12 cellular contexts compared by ENCODE assay signal in the genomic region with DNA sequence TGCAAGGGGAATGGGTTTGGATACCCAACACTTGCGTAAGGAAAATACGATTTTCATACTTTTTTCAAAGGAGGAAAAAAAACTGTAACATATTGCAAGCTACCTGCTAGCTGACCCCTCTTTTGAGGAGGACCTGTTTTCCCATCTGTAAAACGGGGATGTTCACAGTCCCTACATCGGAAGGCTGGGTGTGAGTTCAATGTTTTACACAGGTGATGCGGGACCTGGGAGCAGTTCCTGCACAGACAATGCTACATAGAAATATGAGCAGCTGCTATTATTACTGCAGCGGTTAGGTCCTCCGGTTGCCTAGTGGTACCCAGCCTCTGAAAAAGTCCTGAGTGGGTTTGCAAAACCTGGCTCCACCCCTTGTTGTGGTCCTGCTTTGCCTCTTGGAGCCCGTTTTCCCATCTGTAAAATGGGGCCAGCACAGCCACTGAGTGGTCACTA. TPM values are rescaled to one million over a fixed set of nuclear protein-coding genes. Genes with fewer than 3 reads are reported as not detected.
DNase-seq lines count a peak whose midpoint lies in the region; ATAC-seq and TF ChIP-seq lines count a peak whose summit lies in the region.
"Had no signal": no experiment of that assay in that cellular context is flagged by ENCODE, and none has a peak within 500 bp of the region (broad histone marks: within the 10 kb centered on the region; RNA-seq: fewer than 3 reads in every experiment).

No MANE protein-coding gene starts in this region.

- in situ Hi-C loops in mammary epithelial cell (cut with MboI; ENCODE audit: low sequenced_read_pairs in 2 of 2) = no loop called here
- in situ Hi-C loops in HAP-1 (cut with MboI; ENCODE audit: low sequenced_read_pairs) = no loop called here

- peaks cover 53% of the 10 kb centered on the region for H3K36me3 Mint-ChIP-seq in Caco-2 (ENCODE audit: insufficient read depth, unreplicated experiment)
- peaks cover 42% of the 10 kb centered on the region for H3K36me3 Mint-ChIP-seq in activated naive CD8-positive, alpha-beta T cell treated with anti-CD3 and anti-CD28 coated beads, Interleukin-2, amount 50 U/mL, for 24 hours (ENCODE audit: low read depth)
- no peaks in the 10 kb centered on the region for H3K36me3 Mint-ChIP-seq in neural crest cell (ENCODE audit: low read depth)

- no peaks in the 10 kb centered on the region for H3K27me3 ChIP-seq in Caco-2 (replicated peaks; ENCODE audit: control insufficient read depth, insufficient read depth, low read length)
- no peaks in the 10 kb centered on the region for H3K27me3 ChIP-seq in OCI-LY1 (ENCODE audit: insufficient read depth, low read length)
- H3K27me3 ChIP-seq in mammary epithelial cell (ENCODE audit: insufficient read depth, low read length) = no peaks in the 10 kb centered on the region
- H3K27me3 ChIP-seq in HAP-1 (ENCODE audit: low read depth) = no peaks in the 10 kb centered on the region
- H3K27me3 ChIP-seq in esophagus muscularis mucosa = peaks cover 0 to 4% (median 0%) of the 10 kb centered on the region in 4 donors

- CTCF ChIA-PET in Caco-2 (lab: Charles Lee) (no interaction called here), mammary epithelial cell (lab: Charles Lee; ENCODE audit: low non-redundant PET) (no interaction called here)

- ATAC-seq in activated naive CD8-positive, alpha-beta T cell treated with anti-CD3 and anti-CD28 coated beads, Interleukin-2, amount 50 U/mL, for 24 hours = no peak

- peaks cover 6% of the 10 kb centered on the region for H3K4me1 ChIP-seq in Caco-2
- peaks cover 81% of the 10 kb centered on the region for H3K4me1 ChIP-seq in OCI-LY1 (ENCODE audit: insufficient read depth, low read length, severe bottlenecking)
- H3K4me1 ChIP-seq in mammary epithelial cell (ENCODE audit: insufficient read depth, low read length) = peaks cover 16% of the 10 kb centered on the region
- peaks cover 11% of the 10 kb centered on the region for H3K4me1 ChIP-seq in HAP-1
- peaks cover 24 to 39% (median 35%) of the 10 kb centered on the region in 4 donors for H3K4me1 ChIP-seq in esophagus muscularis mucosa

- H3K9me3 Mint-ChIP-seq in Caco-2 (ENCODE audit: unreplicated experiment) (no peaks in the 10 kb centered on the region), neural crest cell (no peaks in the 10 kb centered on the region)
- no peaks in the 10 kb centered on the region for H3K9me3 Mint-ChIP-seq in activated naive CD8-positive, alpha-beta T cell treated with anti-CD3 and anti-CD28 coated beads, Interleukin-2, amount 50 U/mL, for 24 hours

- BruUV-seq in Caco-2 (replicated peaks; lab: Mats Ljungman, UMichigan) = no TSS peak
- BruUV-seq in mammary epithelial cell (replicated peaks; lab: Mats Ljungman, UMichigan) = no TSS peak

- no peaks in the 10 kb centered on the region for H3K9me2 ChIP-seq in OCI-LY1 (ENCODE audit: low read depth, low read length)

- H3K36me3 ChIP-seq in Caco-2 (ENCODE audit: control insufficient read depth, insufficient read depth, low read length) (no peaks in the 10 kb centered on the region), OCI-LY1 (ENCODE audit: insufficient read depth, low read length) (peaks cover 30% of the 10 kb centered on the region), mammary epithelial cell (ENCODE audit: insufficient read depth, low read length) (no peaks in the 10 kb centered on the region), HAP-1 (replicated peaks) (no peaks in the 10 kb centered on the region), esophagus muscularis mucosa (no peaks in the 10 kb centered on the region)

- H3K27ac ChIP-seq in OCI-LY1 (ENCODE audit: low read depth, low read length, poor library complexity, severe bottlenecking) (peak overlapping the region; percentile 92), mammary epithelial cell (ENCODE audit: insufficient read depth, low read depth, low read length) (no peak overlapping the region), esophagus muscularis mucosa (replicated peaks in 1 of 4) (no peak overlapping the region)

- H3K27me3 Mint-ChIP-seq in Caco-2 (ENCODE audit: insufficient read depth, unreplicated experiment) = no peaks in the 10 kb centered on the region
- peaks cover 2% of the 10 kb centered on the region for H3K27me3 Mint-ChIP-seq in activated naive CD8-positive, alpha-beta T cell treated with anti-CD3 and anti-CD28 coated beads, Interleukin-2, amount 50 U/mL, for 24 hours
- peaks cover 34% of the 10 kb centered on the region for H3K27me3 Mint-ChIP-seq in neural crest cell (ENCODE audit: low read depth)

- no peak for TF ChIP-seq EP300 in esophagus muscularis mucosa (IDR thresholded peaks at IDR 0.05)

- no peaks in the 10 kb centered on the region for H3K79me2 ChIP-seq in OCI-LY1 (ENCODE audit: insufficient read depth, low read length)
- H3K79me2 ChIP-seq in mammary epithelial cell (ENCODE audit: insufficient read depth, low read length) = peaks cover 22% of the 10 kb centered on the region

- TF ChIP-seq POLR2A in esophagus muscularis mucosa (IDR thresholded peaks at IDR 0.05; ENCODE audit: low read depth) = no peak

- H3K9me3 ChIP-seq in Caco-2 = no peaks in the 10 kb centered on the region
- H3K9me3 ChIP-seq in OCI-LY1 (ENCODE audit: low read length) = no peaks in the 10 kb centered on the region
- no peaks in the 10 kb centered on the region for H3K9me3 ChIP-seq in mammary epithelial cell (replicated peaks; ENCODE audit: insufficient read depth, low read length)
- H3K9me3 ChIP-seq in HAP-1 = no peaks in the 10 kb centered on the region
- H3K9me3 ChIP-seq in esophagus muscularis mucosa = no peaks in the 10 kb centered on the region

- DNase-seq in Caco-2 (no peak), neural crest cell (ENCODE audit: low read depth, low spot score) (no peak), mammary epithelial cell (no peak), activated gamma-delta T cell (lab: John Stamatoyannopoulos, UW) (no peak), HAP-1 (ENCODE audit: low spot score in 2 of 2) (no peak), esophagus muscularis mucosa (ENCODE audit: extremely low spot score) (no peak)
- no peak for DNase-seq in activated naive CD8-positive, alpha-beta T cell treated with anti-CD3 and anti-CD28 coated beads, Interleukin-2, amount 50 U/mL, for 24 hours
- DNase-seq: kidney, occipital lobe had no signal

- dilution Hi-C loops in mammary epithelial cell (cut with HindIII; ENCODE audit: low sequenced_read_pairs) = no loop called here

- H4K20me1 ChIP-seq in OCI-LY1 (ENCODE audit: insufficient read depth, low read length) = no peaks in the 10 kb centered on the region
- H4K20me1 ChIP-seq in mammary epithelial cell (ENCODE audit: insufficient read depth, low read length) = no peaks in the 10 kb centered on the region

- H3K4me1 Mint-ChIP-seq in Caco-2 (ENCODE audit: low read depth, unreplicated experiment) (peaks cover 7% of the 10 kb centered on the region), neural crest cell (peaks cover 6% of the 10 kb centered on the region)
- peaks cover 48% of the 10 kb centered on the region for H3K4me1 Mint-ChIP-seq in activated naive CD8-positive, alpha-beta T cell treated with anti-CD3 and anti-CD28 coated beads, Interleukin-2, amount 50 U/mL, for 24 hours

- no peak overlapping the region for H2AFZ ChIP-seq in OCI-LY1 (ENCODE audit: low read length)
- no peak overlapping the region for H2AFZ ChIP-seq in mammary epithelial cell (ENCODE audit: low read depth, low read length)

- no peaks in the 10 kb centered on the region; the same call in 1 of the 2 replicates for H3F3A ChIP-seq in OCI-LY1 (ENCODE audit: insufficient read depth, low read length)

- H3K9ac ChIP-seq in OCI-LY1 (ENCODE audit: low read length) (peak overlapping the region; percentile 87), mammary epithelial cell (ENCODE audit: insufficient read depth, low read length) (no peak overlapping the region)

- 93% methylated on average over 7 of the region's 8 CpGs for WGBS in mammary epithelial cell (ENCODE audit: low coverage, missing lambda C conversion rate)
- WGBS in esophagus muscularis mucosa = 95% methylated on average over 8 of the region's 8 CpGs

- intact Hi-C loops in Caco-2 (cut with micrococcal nuclease; ENCODE audit: unreplicated experiment) = loop anchor here (10.0 kb wide), 1 partner anchor 148 kb away; no protein-coding TSS in a partner anchor
- intact Hi-C loops in mammary epithelial cell (cut with micrococcal nuclease) = no loop called here
- intact Hi-C loops in esophagus muscularis mucosa (cut with DNase I) = loop anchor here (10.0 kb wide), 1 partner anchor 178 kb away; no protein-coding TSS in a partner anchor

- H3K27ac Mint-ChIP-seq in Caco-2 (ENCODE audit: unreplicated experiment) (no peak overlapping the region), neural crest cell (ENCODE audit: unreplicated experiment) (no peak overlapping the region)
- H3K27ac Mint-ChIP-seq in activated naive CD8-positive, alpha-beta T cell treated with anti-CD3 and anti-CD28 coated beads, Interleukin-2, amount 50 U/mL, for 24 hours = peak overlapping the region; percentile 97

- H3K4me3 Mint-ChIP-seq in Caco-2 (ENCODE audit: unreplicated experiment) (peak overlapping the region; percentile 20), neural crest cell (peak overlapping the region; percentile 68)
- H3K4me3 Mint-ChIP-seq in activated naive CD8-positive, alpha-beta T cell treated with anti-CD3 and anti-CD28 coated beads, Interleukin-2, amount 50 U/mL, for 24 hours = peak overlapping the region; percentile 94

- H3K4me3 ChIP-seq in Caco-2 (ENCODE audit: low read depth, low read length) (no peak overlapping the region), OCI-LY1 (ENCODE audit: low read depth, low read length, poor library complexity, severe bottlenecking) (peak overlapping the region; percentile 87), mammary epithelial cell (replicated peaks in 1 of 3; ENCODE audit: insufficient read depth in 1 of 3, low read depth in 2 of 3, low read length in 3 of 3) (no peak overlapping the region), HAP-1 (no peak overlapping the region), esophagus muscularis mucosa (peak overlapping the region in 2 of 4 donors; percentile 9 to 74)

- H3K4me2 ChIP-seq in OCI-LY1 (ENCODE audit: low read length) (peak overlapping the region; percentile 89), mammary epithelial cell (ENCODE audit: insufficient read depth, low read depth, low read length) (no peak overlapping the region)

- TF ChIP-seq CTCF in Caco-2 (IDR thresholded peaks at IDR 0.05; ENCODE audit: insufficient read depth in 1 of 2, low read depth in 1 of 2, low read length in 1 of 2, severe bottlenecking in 1 of 2, unreplicated experiment in 1 of 2) = no peak
- no peak for TF ChIP-seq CTCF in OCI-LY1 (IDR thresholded peaks at IDR 0.05; ENCODE audit: low read length)
- TF ChIP-seq CTCF in neural crest cell (conservative IDR thresholded peaks at IDR 0.05) = no peak
- no peak for TF ChIP-seq CTCF in mammary epithelial cell (conservative IDR thresholded peaks at IDR 0.05 in 1 of 2, IDR thresholded peaks at IDR 0.05 in 1 of 2; ENCODE audit: extremely low read depth in 1 of 2, insufficient read depth in 1 of 2, low read depth in 1 of 2, low read length in 2 of 2)
- TF ChIP-seq CTCF in esophagus muscularis mucosa (IDR thresholded peaks at IDR 0.05) = no peak

- POLR2A ChIA-PET in Caco-2 (lab: Charles Lee) = interaction anchor here (0.6 kb wide), 1 partner anchor 17 kb away, joined by 5 read pairs; no protein-coding TSS in a partner anchor

RNA-seq across cellular contexts. Expression of a gene that starts 3.5 kb away (rescaled TPM):
- total RNA-seq in Caco-2 (2022) (8.1 and 13.2 TPM in 2 replicates), neural crest cell (1.6 and 1.7 TPM in 2 replicates), mammary epithelial cell (1 to 10 TPM; 2.0 to 7.9 TPM), esophagus muscularis mucosa (10 to 100 TPM in 1 of 4 donors, 1 to 10 TPM in 3; 3.8 to 11.1 (median 6.1) TPM)
- 3.5 TPM for polyA plus RNA-seq in mammary epithelial cell
- polyA minus RNA-seq in mammary epithelial cell = 1.4 TPM
- total RNA-seq: occipital lobe had no signal

RNA-seq across cellular contexts. Expression of a gene that starts 16.6 kb away (rescaled TPM):
- total RNA-seq in Caco-2 (2022) = not detected in 2 replicates
- total RNA-seq in neural crest cell = not detected in 2 replicates
- total RNA-seq in mammary epithelial cell = not detected
- polyA plus RNA-seq in mammary epithelial cell = not detected
- not detected for polyA minus RNA-seq in mammary epithelial cell
- total RNA-seq in esophagus muscularis mucosa = not detected
- total RNA-seq: kidney, occipital lobe, SK-MEL-5 had no signal
- polyA plus RNA-seq: esophagus had no signal

RNA-seq across cellular contexts. Expression of a gene that starts 20.9 kb away (rescaled TPM):
- not detected in 2 replicates for total RNA-seq in Caco-2 (2022)
- not detected in 2 replicates for total RNA-seq in neural crest cell
- total RNA-seq in mammary epithelial cell = not detected
- not detected for polyA plus RNA-seq in mammary epithelial cell
- polyA minus RNA-seq in mammary epithelial cell = not detected
- total RNA-seq in esophagus muscularis mucosa = not detected
- total RNA-seq: kidney, occipital lobe, SK-MEL-5 had no signal
- polyA plus RNA-seq: esophagus had no signal

RNA-seq across cellular contexts. Expression of a gene that starts 23.8 kb away (rescaled TPM):
- not detected in 2 replicates for total RNA-seq in Caco-2 (2022)
- total RNA-seq in neural crest cell = not detected in 2 replicates
- not detected for total RNA-seq in mammary epithelial cell
- polyA plus RNA-seq in mammary epithelial cell = not detected
- not detected for polyA minus RNA-seq in mammary epithelial cell
- total RNA-seq in esophagus muscularis mucosa = not detected
- total RNA-seq: kidney, occipital lobe, SK-MEL-5 had no signal
- polyA plus RNA-seq: esophagus had no signal

RNA-seq across cellular contexts. Expression of a gene that starts 28.6 kb away (rescaled TPM):
- total RNA-seq in Caco-2 (2022) = not detected in 2 replicates
- not detected in 2 replicates for total RNA-seq in neural crest cell
- not detected for total RNA-seq in mammary epithelial cell
- polyA plus RNA-seq in mammary epithelial cell = not detected
- not detected for polyA minus RNA-seq in mammary epithelial cell
- total RNA-seq in esophagus muscularis mucosa = not detected
- total RNA-seq: kidney, occipital lobe, SK-MEL-5 had no signal
- polyA plus RNA-seq: esophagus had no signal

Comparison
In these comparisons a context has a peak if more than half of its experiments do, and no peak if none do; other contexts are left out.
1. H3K4me3 Mint-ChIP-seq: peak in every context shown above with its lines; median percentile 94 in activated naive CD8-positive, alpha-beta T cell treated with anti-CD3 and anti-CD28 coated beads, Interleukin-2, amount 50 U/mL, for 24 hours; 68 in neural crest cell; 20 in Caco-2.